In genomic region chr21:39000496-39000895, GRCh38 we compare ENCODE assay signal across 11 cellular contexts.
DNase-seq lines count a peak whose midpoint lies in the region; ATAC-seq and TF ChIP-seq lines count a peak whose summit lies in the region.
"Had no signal": no experiment of that assay in that cellular context is flagged by ENCODE, and none has a peak within 500 bp of the region (broad histone marks: within the 10 kb centered on the region; RNA-seq: fewer than 3 reads in every experiment).

No MANE protein-coding gene starts in this region.

- dilution Hi-C loops in mammary epithelial cell (cut with HindIII; ENCODE audit: low sequenced_read_pairs) = no loop called here

- H3K27me3 ChIP-seq in mammary epithelial cell (ENCODE audit: insufficient read depth, low read length) (no peaks in the 10 kb centered on the region), right atrium auricular region (no peaks in the 10 kb centered on the region), stomach (no peaks in the 10 kb centered on the region), MM.1S (replicated peaks; ENCODE audit: insufficient read depth, low read length) (peaks cover 16% of the 10 kb centered on the region; the same call in 1 of the 2 replicates)
- H3K27me3 ChIP-seq: Peyer's patch had no signal

- no peak overlapping the region for H3K4me3 Mint-ChIP-seq in MCF 10A (ENCODE audit: unreplicated experiment)
- no peak overlapping the region for H3K4me3 Mint-ChIP-seq in activated CD8-positive, alpha-beta T cell treated with anti-CD3 and anti-CD28 coated beads, Interleukin-2, amount 10 ng/mL, durations not matched to agents 7 days and 5 days

- TF ChIP-seq EP300 in stomach (IDR thresholded peaks at IDR 0.05) = no peak

- in situ Hi-C loops in mammary epithelial cell (cut with MboI; ENCODE audit: low sequenced_read_pairs in 2 of 2) = no loop called here

- BruUV-seq in mammary epithelial cell (replicated peaks; lab: Mats Ljungman, UMichigan) (no TSS peak), MCF 10A (replicated peaks; lab: Mats Ljungman, UMichigan) (no TSS peak)

- TF ChIP-seq POLR2A in stomach (IDR thresholded peaks at IDR 0.05) = no peak

- H3K9me3 ChIP-seq in mammary epithelial cell (replicated peaks; ENCODE audit: insufficient read depth, low read length) (no peaks in the 10 kb centered on the region), right atrium auricular region (no peaks in the 10 kb centered on the region), stomach (no peaks in the 10 kb centered on the region), MM.1S (replicated peaks; ENCODE audit: insufficient read depth, low read length) (no peaks in the 10 kb centered on the region)
- H3K9me3 ChIP-seq: Peyer's patch had no signal

- H3K4me2 ChIP-seq in mammary epithelial cell (ENCODE audit: insufficient read depth, low read depth, low read length) = no peak overlapping the region
- no peak overlapping the region for H3K4me2 ChIP-seq in MM.1S (ENCODE audit: low read depth, low read length)

- no peak overlapping the region for H2AFZ ChIP-seq in mammary epithelial cell (ENCODE audit: low read depth, low read length)
- H2AFZ ChIP-seq in MM.1S (ENCODE audit: low read length) = no peak overlapping the region

- H3K4me1 ChIP-seq in mammary epithelial cell (ENCODE audit: insufficient read depth, low read length) = peaks cover 3% of the 10 kb centered on the region
- peaks cover 0 to 49% of the 10 kb centered on the region in 2 donors for H3K4me1 ChIP-seq in right atrium auricular region
- peaks cover 6 to 23% (median 16%) of the 10 kb centered on the region in 4 donors for H3K4me1 ChIP-seq in stomach
- no peaks in the 10 kb centered on the region for H3K4me1 ChIP-seq in MM.1S (ENCODE audit: low read length)

- no peak overlapping the region for H3K27ac ChIP-seq in mammary epithelial cell (ENCODE audit: insufficient read depth, low read depth, low read length)
- H3K27ac ChIP-seq in right atrium auricular region = peak overlapping the region; percentile 30 to 42
- peak overlapping the region in 4 of 5 donors; percentile 3 to 63 (median 26) for H3K27ac ChIP-seq in stomach
- H3K27ac ChIP-seq in MM.1S (ENCODE audit: low read length) = no peak overlapping the region

- WGBS in mammary epithelial cell (ENCODE audit: low coverage, missing lambda C conversion rate) = 26% methylated on average over 3 of the region's 3 CpGs
- WGBS in stomach, 5 donors = 51 to 71% (median 59%) methylated on average over 3 of the region's 3 CpGs

- H3K9me3 Mint-ChIP-seq in MCF 10A (ENCODE audit: unreplicated experiment) = no peaks in the 10 kb centered on the region
- no peaks in the 10 kb centered on the region for H3K9me3 Mint-ChIP-seq in activated CD8-positive, alpha-beta T cell treated with anti-CD3 and anti-CD28 coated beads, Interleukin-2, amount 10 ng/mL, durations not matched to agents 7 days and 5 days (ENCODE audit: insufficient read depth)

- H3K36me3 Mint-ChIP-seq in MCF 10A (ENCODE audit: insufficient read depth, unreplicated experiment) = no peaks in the 10 kb centered on the region
- H3K36me3 Mint-ChIP-seq in activated CD8-positive, alpha-beta T cell treated with anti-CD3 and anti-CD28 coated beads, Interleukin-2, amount 10 ng/mL, durations not matched to agents 7 days and 5 days (ENCODE audit: low read depth) = no peaks in the 10 kb centered on the region

- peak; percentile 40 for DNase-seq in mammary epithelial cell
- no peak for DNase-seq in MCF 10A (ENCODE audit: unreplicated experiment)
- DNase-seq in activated CD8-positive, alpha-beta T cell treated with anti-CD3 and anti-CD28 coated beads, Interleukin-2, amount 10 ng/mL, durations not matched to agents 7 days and 5 days = peak; percentile 30
- no peak for DNase-seq in right atrium auricular region (ENCODE audit: low spot score)
- DNase-seq in stomach = no peak
- DNase-seq in NCI-H2171 treated with DMSO at 0.1 percent for 48 hours (lab: John Stamatoyannopoulos, UW) = no peak
- no peak for DNase-seq in MM.1S
- DNase-seq: erythroblast, NCI-H2029 treated with DMSO at 0.1 percent for 48 hours, Peyer's patch had no signal

- intact Hi-C loops in mammary epithelial cell (cut with micrococcal nuclease) (no loop called here), MCF 10A (cut with micrococcal nuclease) (no loop called here), stomach (cut with DNase I; ENCODE audit: low total_unique reads) (no loop called here)

- no peak overlapping the region for H3K27ac Mint-ChIP-seq in MCF 10A (ENCODE audit: low read depth, unreplicated experiment)
- H3K27ac Mint-ChIP-seq in activated CD8-positive, alpha-beta T cell treated with anti-CD3 and anti-CD28 coated beads, Interleukin-2, amount 10 ng/mL, durations not matched to agents 7 days and 5 days = no peak overlapping the region

- no peaks in the 10 kb centered on the region for H3K27me3 Mint-ChIP-seq in MCF 10A (ENCODE audit: insufficient read depth, unreplicated experiment)
- peaks cover 4% of the 10 kb centered on the region for H3K27me3 Mint-ChIP-seq in activated CD8-positive, alpha-beta T cell treated with anti-CD3 and anti-CD28 coated beads, Interleukin-2, amount 10 ng/mL, durations not matched to agents 7 days and 5 days (ENCODE audit: low read depth)

- no peak for TF ChIP-seq CTCF in mammary epithelial cell (conservative IDR thresholded peaks at IDR 0.05 in 1 of 2, IDR thresholded peaks at IDR 0.05 in 1 of 2; ENCODE audit: extremely low read depth in 1 of 2, insufficient read depth in 1 of 2, low read depth in 1 of 2, low read length in 2 of 2)
- no peak for TF ChIP-seq CTCF in MCF 10A (IDR thresholded peaks at IDR 0.05; ENCODE audit: unreplicated experiment)
- TF ChIP-seq CTCF in right atrium auricular region (IDR thresholded peaks at IDR 0.05) = no peak
- no peak for TF ChIP-seq CTCF in stomach (IDR thresholded peaks at IDR 0.05)
- TF ChIP-seq CTCF in MM.1S (IDR thresholded peaks at IDR 0.05; ENCODE audit: low read length) = no peak

- H3K9ac ChIP-seq in mammary epithelial cell (ENCODE audit: insufficient read depth, low read length) (no peak overlapping the region), MM.1S (ENCODE audit: low read length) (no peak overlapping the region)

- POLR2A ChIA-PET in MCF 10A (lab: Yijun Ruan, JAX) = no interaction called here
- POLR2A ChIA-PET in activated CD8-positive, alpha-beta T cell treated with anti-CD3 and anti-CD28 coated beads, Interleukin-2, amount 10 ng/mL, durations not matched to agents 7 days and 5 days (lab: Charles Lee) = interaction anchor here (0.5 kb wide), 1 partner anchor 19 kb away, joined by 4 read pairs; no protein-coding TSS in a partner anchor

- H3K9me2 ChIP-seq in MM.1S (replicated peaks; ENCODE audit: insufficient read depth, low read length) = no peaks in the 10 kb centered on the region

- no peaks in the 10 kb centered on the region for H4K20me1 ChIP-seq in mammary epithelial cell (ENCODE audit: insufficient read depth, low read length)
- no peaks in the 10 kb centered on the region for H4K20me1 ChIP-seq in MM.1S (ENCODE audit: insufficient read depth, low read length)

- H3K4me3 ChIP-seq in mammary epithelial cell (replicated peaks in 1 of 3; ENCODE audit: insufficient read depth in 1 of 3, low read depth in 2 of 3, low read length in 3 of 3) = no peak overlapping the region
- no peak overlapping the region for H3K4me3 ChIP-seq in right atrium auricular region
- no peak overlapping the region for H3K4me3 ChIP-seq in stomach
- H3K4me3 ChIP-seq in MM.1S (ENCODE audit: low read length) = no peak overlapping the region
- H3K4me3 ChIP-seq: Peyer's patch had no signal

- H3K4me1 Mint-ChIP-seq in MCF 10A (ENCODE audit: insufficient read depth, unreplicated experiment) = peaks cover 11% of the 10 kb centered on the region
- H3K4me1 Mint-ChIP-seq in activated CD8-positive, alpha-beta T cell treated with anti-CD3 and anti-CD28 coated beads, Interleukin-2, amount 10 ng/mL, durations not matched to agents 7 days and 5 days (ENCODE audit: low read depth) = peaks cover 48% of the 10 kb centered on the region

- H3K36me3 ChIP-seq in mammary epithelial cell (ENCODE audit: insufficient read depth, low read length) (no peaks in the 10 kb centered on the region), right atrium auricular region (no peaks in the 10 kb centered on the region), stomach (no peaks in the 10 kb centered on the region), MM.1S (replicated peaks; ENCODE audit: insufficient read depth, low read length) (no peaks in the 10 kb centered on the region)
- H3K36me3 ChIP-seq: Peyer's patch had no signal

- H3F3A ChIP-seq in MM.1S (ENCODE audit: insufficient read depth, low read length) = no peaks in the 10 kb centered on the region

- CTCF ChIA-PET in mammary epithelial cell (lab: Charles Lee; ENCODE audit: low non-redundant PET) = no interaction called here
- CTCF ChIA-PET in MCF 10A (lab: Yijun Ruan, JAX) = interaction anchor here (0.5 kb wide), 2 partner anchors 249 to 876 kb away, joined by 3 read pairs; no protein-coding TSS in a partner anchor
- CTCF ChIA-PET in activated CD8-positive, alpha-beta T cell treated with anti-CD3 and anti-CD28 coated beads, Interleukin-2, amount 10 ng/mL, durations not matched to agents 7 days and 5 days (lab: Charles Lee) = interaction anchor here (0.9 kb wide), 1 partner anchor 15 kb away, joined by 3 read pairs; no protein-coding TSS in a partner anchor

- ATAC-seq in activated CD8-positive, alpha-beta T cell treated with anti-CD3 and anti-CD28 coated beads, Interleukin-2, amount 10 ng/mL, durations not matched to agents 7 days and 5 days = no peak
- no peak for ATAC-seq in GM18511 (IDR thresholded peaks at IDR 0.05; ENCODE audit: unreplicated experiment)

- H3K79me2 ChIP-seq in mammary epithelial cell (ENCODE audit: insufficient read depth, low read length) = no peaks in the 10 kb centered on the region
- no peaks in the 10 kb centered on the region for H3K79me2 ChIP-seq in MM.1S (ENCODE audit: low read length)

Comparison
In these comparisons a context has a peak if more than half of its experiments do, and no peak if none do; other contexts are left out.
1. DNase-seq: peak in mammary epithelial cell (single experiment) and activated CD8-positive, alpha-beta T cell treated with anti-CD3 and anti-CD28 coated beads, Interleukin-2, amount 10 ng/mL, durations not matched to agents 7 days and 5 days (single experiment); none in MCF 10A (single experiment), right atrium auricular region (single experiment), stomach (single experiment), NCI-H2171 treated with DMSO at 0.1 percent for 48 hours (single experiment) and MM.1S (single experiment).
2. H3K27ac ChIP-seq: peak in right atrium auricular region (2 of 2) and stomach (4 of 5); none in mammary epithelial cell (single experiment) and MM.1S (single experiment).